1 cellular context compared by ENCODE assay signal in the genomic region with DNA sequence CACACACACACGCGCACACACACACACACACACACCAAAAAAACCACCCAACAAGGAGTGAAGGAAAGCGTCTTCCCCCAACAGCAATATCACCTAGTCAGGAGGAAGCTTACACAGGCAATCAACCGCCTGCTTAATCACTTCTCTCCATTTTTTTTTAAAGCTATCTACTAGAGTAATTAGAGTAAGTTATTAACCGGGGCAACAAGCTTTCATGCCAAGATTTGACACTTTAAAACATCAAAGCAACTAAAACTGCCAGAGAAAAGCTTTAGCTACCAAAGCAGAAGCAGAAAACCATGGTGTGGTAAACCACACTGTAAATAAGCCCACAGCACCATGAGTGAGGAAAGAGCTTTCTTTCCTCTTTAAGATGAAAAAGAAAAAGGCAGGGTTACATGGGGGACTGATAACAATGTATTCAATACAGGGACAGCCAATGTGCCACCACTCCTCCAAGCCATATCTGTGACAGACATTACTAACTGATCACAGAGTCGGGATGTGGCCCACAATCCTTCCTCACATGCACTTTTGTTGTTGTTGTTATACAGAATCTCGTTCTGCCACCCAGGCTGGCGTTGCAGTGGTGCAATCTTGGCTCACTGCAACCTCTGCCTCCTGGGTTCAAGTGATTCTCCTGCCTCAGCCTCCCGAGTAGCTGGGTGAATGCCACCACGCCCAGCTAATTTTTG.
TF ChIP-seq lines count a peak whose summit lies in the region.

No MANE protein-coding gene starts in this region.

TF ChIP-seq in HepG2, 621 proteins besides CTCF, POLR2A, EP300 and RAD21:
- TF ChIP-seq, protein P1, sequence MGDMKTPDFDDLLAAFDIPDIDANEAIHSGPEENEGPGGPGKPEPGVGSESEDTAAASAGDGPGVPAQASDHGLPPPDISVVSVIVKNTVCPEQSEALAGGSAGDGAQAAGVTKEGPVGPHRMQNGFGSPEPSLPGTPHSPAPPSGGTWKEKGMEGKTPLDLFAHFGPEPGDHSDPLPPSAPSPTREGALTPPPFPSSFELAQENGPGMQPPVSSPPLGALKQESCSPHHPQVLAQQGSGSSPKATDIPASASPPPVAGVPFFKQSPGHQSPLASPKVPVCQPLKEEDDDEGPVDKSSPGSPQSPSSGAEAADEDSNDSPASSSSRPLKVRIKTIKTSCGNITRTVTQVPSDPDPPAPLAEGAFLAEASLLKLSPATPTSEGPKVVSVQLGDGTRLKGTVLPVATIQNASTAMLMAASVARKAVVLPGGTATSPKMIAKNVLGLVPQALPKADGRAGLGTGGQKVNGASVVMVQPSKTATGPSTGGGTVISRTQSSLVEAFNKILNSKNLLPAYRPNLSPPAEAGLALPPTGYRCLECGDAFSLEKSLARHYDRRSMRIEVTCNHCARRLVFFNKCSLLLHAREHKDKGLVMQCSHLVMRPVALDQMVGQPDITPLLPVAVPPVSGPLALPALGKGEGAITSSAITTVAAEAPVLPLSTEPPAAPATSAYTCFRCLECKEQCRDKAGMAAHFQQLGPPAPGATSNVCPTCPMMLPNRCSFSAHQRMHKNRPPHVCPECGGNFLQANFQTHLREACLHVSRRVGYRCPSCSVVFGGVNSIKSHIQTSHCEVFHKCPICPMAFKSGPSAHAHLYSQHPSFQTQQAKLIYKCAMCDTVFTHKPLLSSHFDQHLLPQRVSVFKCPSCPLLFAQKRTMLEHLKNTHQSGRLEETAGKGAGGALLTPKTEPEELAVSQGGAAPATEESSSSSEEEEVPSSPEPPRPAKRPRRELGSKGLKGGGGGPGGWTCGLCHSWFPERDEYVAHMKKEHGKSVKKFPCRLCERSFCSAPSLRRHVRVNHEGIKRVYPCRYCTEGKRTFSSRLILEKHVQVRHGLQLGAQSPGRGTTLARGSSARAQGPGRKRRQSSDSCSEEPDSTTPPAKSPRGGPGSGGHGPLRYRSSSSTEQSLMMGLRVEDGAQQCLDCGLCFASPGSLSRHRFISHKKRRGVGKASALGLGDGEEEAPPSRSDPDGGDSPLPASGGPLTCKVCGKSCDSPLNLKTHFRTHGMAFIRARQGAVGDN (CRISPR knock-in tag; IDR thresholded peaks at IDR 0.05) = no peak
- TF ChIP-seq ELF3 (CRISPR knock-in tag; IDR thresholded peaks at IDR 0.05) (no peak), PLRG1 (conservative IDR thresholded peaks at IDR 0.05) (no peak), ISL2 (CRISPR knock-in tag; IDR thresholded peaks at IDR 0.05) (no peak), ZNF317 (CRISPR knock-in tag; IDR thresholded peaks at IDR 0.05) (no peak), ZNF430 (CRISPR knock-in tag; IDR thresholded peaks at IDR 0.05) (no peak), ARNTL (CRISPR knock-in tag; IDR thresholded peaks at IDR 0.05) (no peak)
- TF ChIP-seq, protein P2, sequence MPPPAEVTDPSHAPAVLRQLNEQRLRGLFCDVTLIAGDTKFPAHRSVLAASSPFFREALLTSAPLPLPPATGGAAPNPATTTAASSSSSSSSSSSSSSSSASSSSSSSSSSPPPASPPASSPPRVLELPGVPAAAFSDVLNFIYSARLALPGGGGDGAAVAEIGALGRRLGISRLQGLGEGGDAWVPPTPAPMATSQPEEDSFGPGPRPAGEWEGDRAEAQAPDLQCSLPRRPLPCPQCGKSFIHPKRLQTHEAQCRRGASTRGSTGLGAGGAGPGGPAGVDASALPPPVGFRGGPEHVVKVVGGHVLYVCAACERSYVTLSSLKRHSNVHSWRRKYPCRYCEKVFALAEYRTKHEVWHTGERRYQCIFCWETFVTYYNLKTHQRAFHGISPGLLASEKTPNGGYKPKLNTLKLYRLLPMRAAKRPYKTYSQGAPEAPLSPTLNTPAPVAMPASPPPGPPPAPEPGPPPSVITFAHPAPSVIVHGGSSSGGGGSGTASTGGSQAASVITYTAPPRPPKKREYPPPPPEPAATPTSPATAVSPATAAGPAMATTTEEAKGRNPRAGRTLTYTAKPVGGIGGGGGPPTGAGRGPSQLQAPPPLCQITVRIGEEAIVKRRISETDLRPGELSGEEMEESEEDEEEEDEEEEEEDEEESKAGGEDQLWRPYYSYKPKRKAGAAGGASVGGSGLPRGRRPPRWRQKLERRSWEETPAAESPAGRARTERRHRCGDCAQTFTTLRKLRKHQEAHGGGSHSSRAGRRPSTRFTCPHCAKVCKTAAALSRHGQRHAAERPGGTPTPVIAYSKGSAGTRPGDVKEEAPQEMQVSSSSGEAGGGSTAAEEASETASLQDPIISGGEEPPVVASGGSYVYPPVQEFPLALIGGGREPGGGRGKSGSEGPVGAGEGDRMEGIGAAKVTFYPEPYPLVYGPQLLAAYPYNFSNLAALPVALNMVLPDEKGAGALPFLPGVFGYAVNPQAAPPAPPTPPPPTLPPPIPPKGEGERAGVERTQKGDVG (CRISPR knock-in tag; IDR thresholded peaks at IDR 0.05; ENCODE audit: borderline replicate concordance) = no peak
- TF ChIP-seq, protein P3, sequence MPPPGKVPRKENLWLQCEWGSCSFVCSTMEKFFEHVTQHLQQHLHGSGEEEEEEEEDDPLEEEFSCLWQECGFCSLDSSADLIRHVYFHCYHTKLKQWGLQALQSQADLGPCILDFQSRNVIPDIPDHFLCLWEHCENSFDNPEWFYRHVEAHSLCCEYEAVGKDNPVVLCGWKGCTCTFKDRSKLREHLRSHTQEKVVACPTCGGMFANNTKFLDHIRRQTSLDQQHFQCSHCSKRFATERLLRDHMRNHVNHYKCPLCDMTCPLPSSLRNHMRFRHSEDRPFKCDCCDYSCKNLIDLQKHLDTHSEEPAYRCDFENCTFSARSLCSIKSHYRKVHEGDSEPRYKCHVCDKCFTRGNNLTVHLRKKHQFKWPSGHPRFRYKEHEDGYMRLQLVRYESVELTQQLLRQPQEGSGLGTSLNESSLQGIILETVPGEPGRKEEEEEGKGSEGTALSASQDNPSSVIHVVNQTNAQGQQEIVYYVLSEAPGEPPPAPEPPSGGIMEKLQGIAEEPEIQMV (CRISPR knock-in tag; IDR thresholded peaks at IDR 0.05; ENCODE audit: low read depth) = no peak
- TF ChIP-seq, protein P4, sequence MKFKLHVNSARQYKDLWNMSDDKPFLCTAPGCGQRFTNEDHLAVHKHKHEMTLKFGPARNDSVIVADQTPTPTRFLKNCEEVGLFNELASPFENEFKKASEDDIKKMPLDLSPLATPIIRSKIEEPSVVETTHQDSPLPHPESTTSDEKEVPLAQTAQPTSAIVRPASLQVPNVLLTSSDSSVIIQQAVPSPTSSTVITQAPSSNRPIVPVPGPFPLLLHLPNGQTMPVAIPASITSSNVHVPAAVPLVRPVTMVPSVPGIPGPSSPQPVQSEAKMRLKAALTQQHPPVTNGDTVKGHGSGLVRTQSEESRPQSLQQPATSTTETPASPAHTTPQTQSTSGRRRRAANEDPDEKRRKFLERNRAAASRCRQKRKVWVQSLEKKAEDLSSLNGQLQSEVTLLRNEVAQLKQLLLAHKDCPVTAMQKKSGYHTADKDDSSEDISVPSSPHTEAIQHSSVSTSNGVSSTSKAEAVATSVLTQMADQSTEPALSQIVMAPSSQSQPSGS (CRISPR knock-in tag; IDR thresholded peaks at IDR 0.05) = no peak
- TF ChIP-seq, protein P5, sequence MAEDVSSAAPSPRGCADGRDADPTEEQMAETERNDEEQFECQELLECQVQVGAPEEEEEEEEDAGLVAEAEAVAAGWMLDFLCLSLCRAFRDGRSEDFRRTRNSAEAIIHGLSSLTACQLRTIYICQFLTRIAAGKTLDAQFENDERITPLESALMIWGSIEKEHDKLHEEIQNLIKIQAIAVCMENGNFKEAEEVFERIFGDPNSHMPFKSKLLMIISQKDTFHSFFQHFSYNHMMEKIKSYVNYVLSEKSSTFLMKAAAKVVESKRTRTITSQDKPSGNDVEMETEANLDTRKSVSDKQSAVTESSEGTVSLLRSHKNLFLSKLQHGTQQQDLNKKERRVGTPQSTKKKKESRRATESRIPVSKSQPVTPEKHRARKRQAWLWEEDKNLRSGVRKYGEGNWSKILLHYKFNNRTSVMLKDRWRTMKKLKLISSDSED (CRISPR knock-in tag; IDR thresholded peaks at IDR 0.05) = no peak
TF ChIP-seq in HepG2: peak in this region for 0.
